ENCODE assay signal across 19 cellular contexts in the genomic region with DNA sequence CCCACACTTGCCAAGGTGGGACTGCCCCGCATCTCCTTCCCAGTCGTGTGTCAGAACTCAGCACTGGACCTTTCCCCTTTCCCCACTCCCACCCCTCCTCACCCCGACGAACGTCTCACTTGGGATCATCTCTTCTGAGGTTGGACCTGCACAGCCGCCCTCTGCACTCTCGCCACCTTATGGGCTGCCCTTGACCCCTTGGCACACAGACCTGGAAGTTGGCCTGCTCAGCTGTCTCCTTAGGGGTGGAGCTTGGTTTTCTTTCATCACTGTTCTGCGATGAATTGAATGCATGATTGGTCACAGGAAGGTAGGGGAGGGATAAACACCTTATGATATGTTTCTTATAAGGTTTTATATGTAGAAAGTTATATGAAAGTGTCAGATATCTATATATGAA.
"Had no signal": no experiment of that assay in that cellular context is flagged by ENCODE, and none has a peak within 500 bp of the region (broad histone marks: within the 10 kb centered on the region; RNA-seq: fewer than 3 reads in every experiment).

No MANE protein-coding gene starts in this region.

- H3K27ac Mint-ChIP-seq: activated naive CD8-positive, alpha-beta T cell treated with anti-CD3 and anti-CD28 coated beads for 36 hours; stimulated activated memory B cell treated with anti-CD40 and anti-IgM and Interleukin-4, amounts not matched to agents 10 μg/mL and 1 μg/mL and 100 μg/mL, for 72 hours; T-helper 1 cell treated with Interleukin-12 subunit alpha and Interleukin-12 subunit beta and Interleukin-4 antibody, amounts not matched to agents 30 μg/mL and 1 μg/mL, for 36 hours had no signal

- H3K27ac ChIP-seq: foreskin keratinocyte, SJSA1, VCaP had no signal

- ATAC-seq: foreskin keratinocyte; left lung; naive thymus-derived CD8-positive, alpha-beta T cell; stimulated activated memory B cell treated with anti-CD40 and anti-IgM and Interleukin-4, amounts not matched to agents 10 μg/mL and 1 μg/mL and 100 μg/mL, for 72 hours had no signal

- H3K36me3 ChIP-seq: left lung, SJSA1 had no signal

- H3K9me3 Mint-ChIP-seq: activated naive CD8-positive, alpha-beta T cell treated with anti-CD3 and anti-CD28 coated beads for 36 hours; naive thymus-derived CD8-positive, alpha-beta T cell; stimulated activated memory B cell treated with anti-CD40 and anti-IgM and Interleukin-4, amounts not matched to agents 10 μg/mL and 1 μg/mL and 100 μg/mL, for 72 hours; T-helper 1 cell treated with Interleukin-12 subunit alpha and Interleukin-12 subunit beta and Interleukin-4 antibody, amounts not matched to agents 30 μg/mL and 1 μg/mL, for 36 hours had no signal

- H3K27me3 Mint-ChIP-seq: activated naive CD8-positive, alpha-beta T cell treated with anti-CD3 and anti-CD28 coated beads for 36 hours; naive thymus-derived CD8-positive, alpha-beta T cell; stimulated activated memory B cell treated with anti-CD40 and anti-IgM and Interleukin-4, amounts not matched to agents 10 μg/mL and 1 μg/mL and 100 μg/mL, for 72 hours had no signal

- DNase-seq: activated CD4-positive, alpha-beta T cell treated with anti-CD3 and anti-CD28 coated beads for 1 hour; activated naive CD4-positive, alpha-beta T cell; activated naive CD8-positive, alpha-beta T cell treated with anti-CD3 and anti-CD28 coated beads for 36 hours; amniotic stem cell; dorsolateral prefrontal cortex; foreskin keratinocyte; hypothalamus; islet precursor cell; left lung; mesendoderm; naive thymus-derived CD8-positive, alpha-beta T cell; nucleus accumbens; posterior cingulate gyrus; stimulated activated CD4-positive, alpha-beta T cell treated with anti-CD3 and anti-CD28 coated beads, Interleukin-4, amount 100 ng/mL, for 24 hours had no signal

- H3K4me3 ChIP-seq: dorsolateral prefrontal cortex, left lung, SJSA1, skin epidermis had no signal

- H3K4me3 Mint-ChIP-seq: activated naive CD8-positive, alpha-beta T cell treated with anti-CD3 and anti-CD28 coated beads for 36 hours; naive thymus-derived CD8-positive, alpha-beta T cell; stimulated activated memory B cell treated with anti-CD40 and anti-IgM and Interleukin-4, amounts not matched to agents 10 μg/mL and 1 μg/mL and 100 μg/mL, for 72 hours; T-helper 1 cell treated with Interleukin-12 subunit alpha and Interleukin-12 subunit beta and Interleukin-4 antibody, amounts not matched to agents 30 μg/mL and 1 μg/mL, for 36 hours had no signal

- H3K9me3 ChIP-seq: left lung, SJSA1 had no signal

- H3K27me3 ChIP-seq: dorsolateral prefrontal cortex, foreskin keratinocyte, left lung, SJSA1 had no signal
